1 cellular context compared by ENCODE assay signal in the genomic region with DNA sequence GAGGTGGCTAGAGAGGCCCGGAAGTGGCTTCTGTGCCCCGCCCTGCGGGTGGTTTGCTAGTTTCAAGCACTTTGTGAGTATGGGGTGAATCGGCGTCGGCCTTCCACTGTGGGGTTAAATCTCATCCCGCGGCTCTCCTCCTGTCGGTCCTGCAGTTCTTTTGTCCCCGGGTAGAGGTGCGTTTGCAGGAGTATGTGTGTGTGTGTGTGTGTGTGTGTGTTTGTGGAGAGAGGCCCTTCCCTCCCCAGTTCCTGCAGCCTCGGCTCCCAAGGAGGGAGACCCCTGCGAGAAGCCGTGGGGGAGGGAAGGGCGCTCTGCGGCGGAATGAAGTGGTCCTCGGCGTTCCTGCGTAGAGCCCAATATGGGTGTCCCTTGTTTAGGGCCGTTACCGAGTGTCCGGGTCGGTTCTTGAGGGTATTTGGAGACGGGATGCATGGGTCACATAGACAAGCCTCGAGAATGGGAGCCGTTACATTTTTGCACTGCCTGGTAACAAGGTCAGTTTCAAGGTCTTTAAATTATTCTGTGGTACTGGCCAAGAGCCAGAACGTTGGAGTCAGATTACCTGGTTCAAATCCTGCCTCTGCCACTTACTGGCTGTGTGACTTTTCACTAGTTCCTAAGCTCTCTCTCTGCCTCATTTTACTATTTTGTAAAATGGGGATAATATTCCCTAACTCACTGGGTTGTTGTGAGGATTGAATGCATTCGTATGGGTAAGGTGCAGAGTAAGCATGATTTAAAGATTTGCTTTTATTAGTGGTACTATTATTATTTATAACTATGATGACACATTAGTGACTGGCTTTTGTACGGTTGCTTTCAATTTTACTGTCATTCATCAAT.
TF ChIP-seq lines count a peak whose summit lies in the region.

A gene (plus strand): TSS at position 56 of the 846 bp plus-strand sequence. CDS start 9,640 bp downstream, outside the sequence.

TF ChIP-seq in HepG2, 621 proteins besides CTCF, POLR2A, EP300 and RAD21 (continued from another document and continues in another):
- TF ChIP-seq, protein P1, sequence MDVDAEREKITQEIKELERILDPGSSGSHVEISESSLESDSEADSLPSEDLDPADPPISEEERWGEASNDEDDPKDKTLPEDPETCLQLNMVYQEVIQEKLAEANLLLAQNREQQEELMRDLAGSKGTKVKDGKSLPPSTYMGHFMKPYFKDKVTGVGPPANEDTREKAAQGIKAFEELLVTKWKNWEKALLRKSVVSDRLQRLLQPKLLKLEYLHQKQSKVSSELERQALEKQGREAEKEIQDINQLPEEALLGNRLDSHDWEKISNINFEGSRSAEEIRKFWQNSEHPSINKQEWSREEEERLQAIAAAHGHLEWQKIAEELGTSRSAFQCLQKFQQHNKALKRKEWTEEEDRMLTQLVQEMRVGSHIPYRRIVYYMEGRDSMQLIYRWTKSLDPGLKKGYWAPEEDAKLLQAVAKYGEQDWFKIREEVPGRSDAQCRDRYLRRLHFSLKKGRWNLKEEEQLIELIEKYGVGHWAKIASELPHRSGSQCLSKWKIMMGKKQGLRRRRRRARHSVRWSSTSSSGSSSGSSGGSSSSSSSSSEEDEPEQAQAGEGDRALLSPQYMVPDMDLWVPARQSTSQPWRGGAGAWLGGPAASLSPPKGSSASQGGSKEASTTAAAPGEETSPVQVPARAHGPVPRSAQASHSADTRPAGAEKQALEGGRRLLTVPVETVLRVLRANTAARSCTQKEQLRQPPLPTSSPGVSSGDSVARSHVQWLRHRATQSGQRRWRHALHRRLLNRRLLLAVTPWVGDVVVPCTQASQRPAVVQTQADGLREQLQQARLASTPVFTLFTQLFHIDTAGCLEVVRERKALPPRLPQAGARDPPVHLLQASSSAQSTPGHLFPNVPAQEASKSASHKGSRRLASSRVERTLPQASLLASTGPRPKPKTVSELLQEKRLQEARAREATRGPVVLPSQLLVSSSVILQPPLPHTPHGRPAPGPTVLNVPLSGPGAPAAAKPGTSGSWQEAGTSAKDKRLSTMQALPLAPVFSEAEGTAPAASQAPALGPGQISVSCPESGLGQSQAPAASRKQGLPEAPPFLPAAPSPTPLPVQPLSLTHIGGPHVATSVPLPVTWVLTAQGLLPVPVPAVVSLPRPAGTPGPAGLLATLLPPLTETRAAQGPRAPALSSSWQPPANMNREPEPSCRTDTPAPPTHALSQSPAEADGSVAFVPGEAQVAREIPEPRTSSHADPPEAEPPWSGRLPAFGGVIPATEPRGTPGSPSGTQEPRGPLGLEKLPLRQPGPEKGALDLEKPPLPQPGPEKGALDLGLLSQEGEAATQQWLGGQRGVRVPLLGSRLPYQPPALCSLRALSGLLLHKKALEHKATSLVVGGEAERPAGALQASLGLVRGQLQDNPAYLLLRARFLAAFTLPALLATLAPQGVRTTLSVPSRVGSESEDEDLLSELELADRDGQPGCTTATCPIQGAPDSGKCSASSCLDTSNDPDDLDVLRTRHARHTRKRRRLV (CRISPR knock-in tag; IDR thresholded peaks at IDR 0.05) = peak; percentile 66; the same call in 1 of the 2 replicates
- TF ChIP-seq KDM5B (CRISPR knock-in tag; IDR thresholded peaks at IDR 0.05; ENCODE audit: borderline replicate concordance) (peak; percentile 90), ZZZ3 (CRISPR knock-in tag; IDR thresholded peaks at IDR 0.05; ENCODE audit: borderline replicate concordance) (no peak; the same call in 1 of the 2 replicates), CBX5 (CRISPR knock-in tag; IDR thresholded peaks at IDR 0.05; ENCODE audit: borderline replicate concordance) (peak; percentile 85; the same call in 1 of the 2 replicates), POLR2AphosphoS5 (IDR thresholded peaks at IDR 0.05; ENCODE audit: low read depth, low read length) (peak; percentile 94), ZNF451 (CRISPR knock-in tag; IDR thresholded peaks at IDR 0.05) (0 out of 2 replicates have a peak, but pooled peaks have one; percentile 33), ZNF891 (CRISPR knock-in tag; IDR thresholded peaks at IDR 0.05) (peak; percentile 93), ZKSCAN5 (CRISPR knock-in tag; IDR thresholded peaks at IDR 0.05) (no peak; the same call in 1 of the 2 replicates), NBN (conservative IDR thresholded peaks at IDR 0.05) (no peak), REPIN1 (CRISPR knock-in tag; IDR thresholded peaks at IDR 0.05; ENCODE audit: borderline replicate concordance, low read depth) (peak; percentile 95), NCOA2 (CRISPR knock-in tag; IDR thresholded peaks at IDR 0.05) (peak; percentile 50; the same call in 1 of the 2 replicates), TBP (CRISPR knock-in tag; IDR thresholded peaks at IDR 0.05) (no peak), ZNF317 (CRISPR knock-in tag; IDR thresholded peaks at IDR 0.05) (peak; percentile 75; the same call in 1 of the 2 replicates), CC2D1A (CRISPR knock-in tag; IDR thresholded peaks at IDR 0.05) (no peak), CREM (IDR thresholded peaks at IDR 0.05) (peak; percentile 46; the same call in 1 of the 2 replicates), CREM (CRISPR knock-in tag; IDR thresholded peaks at IDR 0.05) (no peak), SCMH1 (CRISPR knock-in tag; IDR thresholded peaks at IDR 0.05; ENCODE audit: borderline replicate concordance) (no peak), HMG20A (CRISPR knock-in tag; IDR thresholded peaks at IDR 0.05; ENCODE audit: borderline replicate concordance) (no peak), ZBTB3 (CRISPR knock-in tag; IDR thresholded peaks at IDR 0.05; ENCODE audit: borderline replicate concordance, low read depth) (0 out of 2 replicates have a peak, but pooled peaks have one; percentile 63), REXO4 (CRISPR knock-in tag; IDR thresholded peaks at IDR 0.05; ENCODE audit: borderline replicate concordance) (no peak), ZNF235 (CRISPR knock-in tag; IDR thresholded peaks at IDR 0.05; ENCODE audit: borderline replicate concordance) (peak; percentile 84; the same call in 1 of the 2 replicates), ZNF136 (CRISPR knock-in tag; IDR thresholded peaks at IDR 0.05; ENCODE audit: low read depth) (peak; percentile 95; the same call in 1 of the 2 replicates), ZIK1 (CRISPR knock-in tag; IDR thresholded peaks at IDR 0.05; ENCODE audit: borderline replicate concordance, low read depth) (0 out of 2 replicates have a peak, but pooled peaks have one; percentile 53), SMARCE1 (IDR thresholded peaks at IDR 0.05; ENCODE audit: borderline replicate concordance) (no peak), HNRNPH1 (optimal IDR thresholded peaks at IDR 0.05; ENCODE audit: low read depth, low read length) (no peak), ZNF816 (CRISPR knock-in tag; IDR thresholded peaks at IDR 0.05; ENCODE audit: borderline replicate concordance) (peak; percentile 79; the same call in 1 of the 2 replicates), ZNF674 (CRISPR knock-in tag; IDR thresholded peaks at IDR 0.05; ENCODE audit: low read depth) (no peak), ZNF354B (CRISPR knock-in tag; IDR thresholded peaks at IDR 0.05) (no peak), PRPF4 (IDR thresholded peaks at IDR 0.05; ENCODE audit: low read depth, low read length, poor library complexity, severe bottlenecking) (no peak), TBL1XR1 (IDR thresholded peaks at IDR 0.05; ENCODE audit: borderline replicate concordance, low read length, partially characterized antibody) (peak; percentile 32), FOSL2 (CRISPR knock-in tag; IDR thresholded peaks at IDR 0.05) (peak; percentile 51), RARA (CRISPR knock-in tag; IDR thresholded peaks at IDR 0.05) (no peak), KLF16 (CRISPR knock-in tag; IDR thresholded peaks at IDR 0.05) (peak in 1 of 2 experiments; percentile 89; a peak in 2 of 4 replicates), SP5 (CRISPR knock-in tag; IDR thresholded peaks at IDR 0.05; ENCODE audit: borderline replicate concordance, low read depth) (peak; percentile 89), GATAD1 (CRISPR knock-in tag; IDR thresholded peaks at IDR 0.05) (peak; percentile 89), MTF1 (CRISPR knock-in tag; IDR thresholded peaks at IDR 0.05) (no peak)
- TF ChIP-seq, protein P2, sequence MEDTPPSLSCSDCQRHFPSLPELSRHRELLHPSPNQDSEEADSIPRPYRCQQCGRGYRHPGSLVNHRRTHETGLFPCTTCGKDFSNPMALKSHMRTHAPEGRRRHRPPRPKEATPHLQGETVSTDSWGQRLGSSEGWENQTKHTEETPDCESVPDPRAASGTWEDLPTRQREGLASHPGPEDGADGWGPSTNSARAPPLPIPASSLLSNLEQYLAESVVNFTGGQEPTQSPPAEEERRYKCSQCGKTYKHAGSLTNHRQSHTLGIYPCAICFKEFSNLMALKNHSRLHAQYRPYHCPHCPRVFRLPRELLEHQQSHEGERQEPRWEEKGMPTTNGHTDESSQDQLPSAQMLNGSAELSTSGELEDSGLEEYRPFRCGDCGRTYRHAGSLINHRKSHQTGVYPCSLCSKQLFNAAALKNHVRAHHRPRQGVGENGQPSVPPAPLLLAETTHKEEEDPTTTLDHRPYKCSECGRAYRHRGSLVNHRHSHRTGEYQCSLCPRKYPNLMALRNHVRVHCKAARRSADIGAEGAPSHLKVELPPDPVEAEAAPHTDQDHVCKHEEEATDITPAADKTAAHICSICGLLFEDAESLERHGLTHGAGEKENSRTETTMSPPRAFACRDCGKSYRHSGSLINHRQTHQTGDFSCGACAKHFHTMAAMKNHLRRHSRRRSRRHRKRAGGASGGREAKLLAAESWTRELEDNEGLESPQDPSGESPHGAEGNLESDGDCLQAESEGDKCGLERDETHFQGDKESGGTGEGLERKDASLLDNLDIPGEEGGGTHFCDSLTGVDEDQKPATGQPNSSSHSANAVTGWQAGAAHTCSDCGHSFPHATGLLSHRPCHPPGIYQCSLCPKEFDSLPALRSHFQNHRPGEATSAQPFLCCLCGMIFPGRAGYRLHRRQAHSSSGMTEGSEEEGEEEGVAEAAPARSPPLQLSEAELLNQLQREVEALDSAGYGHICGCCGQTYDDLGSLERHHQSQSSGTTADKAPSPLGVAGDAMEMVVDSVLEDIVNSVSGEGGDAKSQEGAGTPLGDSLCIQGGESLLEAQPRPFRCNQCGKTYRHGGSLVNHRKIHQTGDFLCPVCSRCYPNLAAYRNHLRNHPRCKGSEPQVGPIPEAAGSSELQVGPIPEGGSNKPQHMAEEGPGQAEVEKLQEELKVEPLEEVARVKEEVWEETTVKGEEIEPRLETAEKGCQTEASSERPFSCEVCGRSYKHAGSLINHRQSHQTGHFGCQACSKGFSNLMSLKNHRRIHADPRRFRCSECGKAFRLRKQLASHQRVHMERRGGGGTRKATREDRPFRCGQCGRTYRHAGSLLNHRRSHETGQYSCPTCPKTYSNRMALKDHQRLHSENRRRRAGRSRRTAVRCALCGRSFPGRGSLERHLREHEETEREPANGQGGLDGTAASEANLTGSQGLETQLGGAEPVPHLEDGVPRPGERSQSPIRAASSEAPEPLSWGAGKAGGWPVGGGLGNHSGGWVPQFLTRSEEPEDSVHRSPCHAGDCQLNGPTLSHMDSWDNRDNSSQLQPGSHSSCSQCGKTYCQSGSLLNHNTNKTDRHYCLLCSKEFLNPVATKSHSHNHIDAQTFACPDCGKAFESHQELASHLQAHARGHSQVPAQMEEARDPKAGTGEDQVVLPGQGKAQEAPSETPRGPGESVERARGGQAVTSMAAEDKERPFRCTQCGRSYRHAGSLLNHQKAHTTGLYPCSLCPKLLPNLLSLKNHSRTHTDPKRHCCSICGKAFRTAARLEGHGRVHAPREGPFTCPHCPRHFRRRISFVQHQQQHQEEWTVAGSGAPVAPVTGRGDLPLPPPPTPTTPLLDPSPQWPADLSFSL (CRISPR knock-in tag; IDR thresholded peaks at IDR 0.05) = peak; percentile 81
- TF ChIP-seq, protein P3, sequence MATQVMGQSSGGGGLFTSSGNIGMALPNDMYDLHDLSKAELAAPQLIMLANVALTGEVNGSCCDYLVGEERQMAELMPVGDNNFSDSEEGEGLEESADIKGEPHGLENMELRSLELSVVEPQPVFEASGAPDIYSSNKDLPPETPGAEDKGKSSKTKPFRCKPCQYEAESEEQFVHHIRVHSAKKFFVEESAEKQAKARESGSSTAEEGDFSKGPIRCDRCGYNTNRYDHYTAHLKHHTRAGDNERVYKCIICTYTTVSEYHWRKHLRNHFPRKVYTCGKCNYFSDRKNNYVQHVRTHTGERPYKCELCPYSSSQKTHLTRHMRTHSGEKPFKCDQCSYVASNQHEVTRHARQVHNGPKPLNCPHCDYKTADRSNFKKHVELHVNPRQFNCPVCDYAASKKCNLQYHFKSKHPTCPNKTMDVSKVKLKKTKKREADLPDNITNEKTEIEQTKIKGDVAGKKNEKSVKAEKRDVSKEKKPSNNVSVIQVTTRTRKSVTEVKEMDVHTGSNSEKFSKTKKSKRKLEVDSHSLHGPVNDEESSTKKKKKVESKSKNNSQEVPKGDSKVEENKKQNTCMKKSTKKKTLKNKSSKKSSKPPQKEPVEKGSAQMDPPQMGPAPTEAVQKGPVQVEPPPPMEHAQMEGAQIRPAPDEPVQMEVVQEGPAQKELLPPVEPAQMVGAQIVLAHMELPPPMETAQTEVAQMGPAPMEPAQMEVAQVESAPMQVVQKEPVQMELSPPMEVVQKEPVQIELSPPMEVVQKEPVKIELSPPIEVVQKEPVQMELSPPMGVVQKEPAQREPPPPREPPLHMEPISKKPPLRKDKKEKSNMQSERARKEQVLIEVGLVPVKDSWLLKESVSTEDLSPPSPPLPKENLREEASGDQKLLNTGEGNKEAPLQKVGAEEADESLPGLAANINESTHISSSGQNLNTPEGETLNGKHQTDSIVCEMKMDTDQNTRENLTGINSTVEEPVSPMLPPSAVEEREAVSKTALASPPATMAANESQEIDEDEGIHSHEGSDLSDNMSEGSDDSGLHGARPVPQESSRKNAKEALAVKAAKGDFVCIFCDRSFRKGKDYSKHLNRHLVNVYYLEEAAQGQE (IDR thresholded peaks at IDR 0.05; ENCODE audit: borderline replicate concordance in 1 of 2, low read depth in 1 of 2, low read length in 2 of 2) = no peak; a peak in 1 of 4 replicates
- TF ChIP-seq, protein P4, sequence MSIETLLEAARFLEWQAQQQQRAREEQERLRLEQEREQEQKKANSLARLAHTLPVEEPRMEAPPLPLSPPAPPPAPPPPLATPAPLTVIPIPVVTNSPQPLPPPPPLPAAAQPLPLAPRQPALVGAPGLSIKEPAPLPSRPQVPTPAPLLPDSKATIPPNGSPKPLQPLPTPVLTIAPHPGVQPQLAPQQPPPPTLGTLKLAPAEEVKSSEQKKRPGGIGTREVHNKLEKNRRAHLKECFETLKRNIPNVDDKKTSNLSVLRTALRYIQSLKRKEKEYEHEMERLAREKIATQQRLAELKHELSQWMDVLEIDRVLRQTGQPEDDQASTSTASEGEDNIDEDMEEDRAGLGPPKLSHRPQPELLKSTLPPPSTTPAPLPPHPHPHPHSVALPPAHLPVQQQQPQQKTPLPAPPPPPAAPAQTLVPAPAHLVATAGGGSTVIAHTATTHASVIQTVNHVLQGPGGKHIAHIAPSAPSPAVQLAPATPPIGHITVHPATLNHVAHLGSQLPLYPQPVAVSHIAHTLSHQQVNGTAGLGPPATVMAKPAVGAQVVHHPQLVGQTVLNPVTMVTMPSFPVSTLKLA (IDR thresholded peaks at IDR 0.05) = no peak
- TF ChIP-seq, protein P5, sequence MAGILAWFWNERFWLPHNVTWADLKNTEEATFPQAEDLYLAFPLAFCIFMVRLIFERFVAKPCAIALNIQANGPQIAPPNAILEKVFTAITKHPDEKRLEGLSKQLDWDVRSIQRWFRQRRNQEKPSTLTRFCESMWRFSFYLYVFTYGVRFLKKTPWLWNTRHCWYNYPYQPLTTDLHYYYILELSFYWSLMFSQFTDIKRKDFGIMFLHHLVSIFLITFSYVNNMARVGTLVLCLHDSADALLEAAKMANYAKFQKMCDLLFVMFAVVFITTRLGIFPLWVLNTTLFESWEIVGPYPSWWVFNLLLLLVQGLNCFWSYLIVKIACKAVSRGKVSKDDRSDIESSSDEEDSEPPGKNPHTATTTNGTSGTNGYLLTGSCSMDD (CRISPR knock-in tag; IDR thresholded peaks at IDR 0.05) = no peak
- TF ChIP-seq, protein P6, sequence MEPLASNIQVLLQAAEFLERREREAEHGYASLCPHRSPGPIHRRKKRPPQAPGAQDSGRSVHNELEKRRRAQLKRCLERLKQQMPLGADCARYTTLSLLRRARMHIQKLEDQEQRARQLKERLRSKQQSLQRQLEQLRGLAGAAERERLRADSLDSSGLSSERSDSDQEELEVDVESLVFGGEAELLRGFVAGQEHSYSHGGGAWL (CRISPR knock-in tag; IDR thresholded peaks at IDR 0.05) = 0 out of 2 replicates have a peak, but pooled peaks have one; percentile 55
